In the genomic region with DNA sequence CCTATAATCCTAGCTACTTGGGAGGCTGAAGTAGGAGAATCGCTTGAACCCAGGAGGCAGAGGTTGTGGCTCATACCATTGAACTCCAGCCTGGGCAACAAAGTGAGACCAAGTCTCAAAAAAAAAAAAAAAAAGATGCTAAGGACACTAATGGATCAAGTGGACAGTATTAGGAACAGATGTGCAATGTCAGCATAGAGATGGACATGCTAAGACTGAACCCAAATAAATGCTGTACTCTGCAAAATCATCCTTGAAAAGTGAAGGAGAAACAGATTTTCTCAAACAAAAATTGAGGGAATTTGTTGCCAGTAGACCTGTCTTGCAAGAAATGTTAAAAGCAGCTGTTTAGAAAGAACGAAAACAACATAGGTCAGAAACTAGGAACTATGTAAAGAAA, we compare ENCODE assay signal across 34 cellular contexts.
DNase-seq lines count a peak whose midpoint lies in the region; ATAC-seq, FAIRE-seq and TF ChIP-seq lines count a peak whose summit lies in the region.
"Had no signal": no experiment of that assay in that cellular context is flagged by ENCODE, and none has a peak within 500 bp of the region (broad histone marks: within the 10 kb centered on the region; RNA-seq: fewer than 3 reads in every experiment).

No MANE protein-coding gene starts in this region.

- H2AK9ac ChIP-seq in IMR-90 (replicated peaks; ENCODE audit: low read depth, low read length, poor library complexity): no peak overlapping the region

- H3K9me1 ChIP-seq in IMR-90 (ENCODE audit: insufficient read depth, low read length) (no peaks in the 10 kb centered on the region), K562 (ENCODE audit: control insufficient read depth, insufficient read depth, low read length) (no peaks in the 10 kb centered on the region)

- H3K4me2 ChIP-seq in HepG2 (ENCODE audit: low read depth, low read length): no peak overlapping the region
- no peak overlapping the region for H3K4me2 ChIP-seq in A549
- no peak overlapping the region for H3K4me2 ChIP-seq in IMR-90 (ENCODE audit: low read depth, low read length)
- no peak overlapping the region for H3K4me2 ChIP-seq in K562 (ENCODE audit: insufficient read depth, low read length)
- H3K4me2 ChIP-seq: BLaER1; BLaER1 treated with 17β-estradiol and CSF1 and Interleukin-3, amounts not matched to agents 10 nM and 100 nM had no signal

- H3K56ac ChIP-seq in IMR-90 (ENCODE audit: extremely low read depth, insufficient read depth, low read length): no peak overlapping the region

- no peak overlapping the region for H3K18ac ChIP-seq in IMR-90 (ENCODE audit: low read depth, low read length)

- no peaks in the 10 kb centered on the region for H3K27me3 ChIP-seq in HepG2 (ENCODE audit: control insufficient read depth in 1 of 2, insufficient read depth in 2 of 2, low read length in 2 of 2)
- H3K27me3 ChIP-seq in right lobe of liver: no peaks in the 10 kb centered on the region
- no peaks in the 10 kb centered on the region for H3K27me3 ChIP-seq in IMR-90 (ENCODE audit: control insufficient read depth, insufficient read depth, low read length)
- peaks cover 0 to 15% of the 10 kb centered on the region in 2 experiments; a peak in 3 of 5 replicates for H3K27me3 ChIP-seq in K562 (ENCODE audit: control insufficient read depth in 2 of 2, insufficient read depth in 2 of 2, low read length in 2 of 2)
- no peaks in the 10 kb centered on the region for H3K27me3 ChIP-seq in colonic mucosa
- H3K27me3 ChIP-seq: BE2C; BLaER1; BLaER1 treated with 17β-estradiol and CSF1 and Interleukin-3, amounts not matched to agents 10 nM and 100 nM had no signal

- H3K27ac ChIP-seq in HepG2 (ENCODE audit: extremely low read length, insufficient read depth, low read length): no peak overlapping the region
- no peak overlapping the region for H3K27ac ChIP-seq in right lobe of liver
- no peak overlapping the region for H3K27ac ChIP-seq in A549
- no peak overlapping the region for H3K27ac ChIP-seq in IMR-90 (ENCODE audit: insufficient read depth, low read length)
- H3K27ac ChIP-seq in K562 (ENCODE audit: extremely low read depth, low read depth, low read length): no peak overlapping the region
- H3K27ac ChIP-seq in colonic mucosa: no peak overlapping the region
- H3K27ac ChIP-seq: 22Rv1; BLaER1; BLaER1 treated with 17β-estradiol and CSF1 and Interleukin-3, amounts not matched to agents 10 nM and 100 nM; C4-2B had no signal

- H4K91ac ChIP-seq in IMR-90 (ENCODE audit: insufficient read depth, low read depth, low read length): no peak overlapping the region

- H4K20me1 ChIP-seq in HepG2 (ENCODE audit: insufficient read depth, low read length) (no peaks in the 10 kb centered on the region), IMR-90 (ENCODE audit: insufficient read depth, low read length) (no peaks in the 10 kb centered on the region), K562 (replicated peaks; ENCODE audit: control insufficient read depth, insufficient read depth, low read length) (no peaks in the 10 kb centered on the region)
- H4K20me1 ChIP-seq: BLaER1; BLaER1 treated with 17β-estradiol and CSF1 and Interleukin-3, amounts not matched to agents 10 nM and 100 nM had no signal

- H2AK5ac ChIP-seq in IMR-90 (ENCODE audit: low read depth, low read length): no peak overlapping the region

- no peak overlapping the region for H3K9ac ChIP-seq in HepG2 (ENCODE audit: insufficient read depth, low read depth, low read length)
- no peak overlapping the region for H3K9ac ChIP-seq in IMR-90 (ENCODE audit: low read depth, low read length)
- no peak overlapping the region for H3K9ac ChIP-seq in K562 (ENCODE audit: insufficient read depth in 1 of 2, low read depth in 2 of 2, low read length in 2 of 2)
- no peak overlapping the region for H3K9ac ChIP-seq in colonic mucosa (ENCODE audit: low read depth in 2 of 2, low read length in 2 of 2)
- H3K9ac ChIP-seq: BLaER1; BLaER1 treated with 17β-estradiol and CSF1 and Interleukin-3, amounts not matched to agents 10 nM and 100 nM had no signal

- TF ChIP-seq RAD21 in HepG2 (CRISPR knock-in tag; IDR thresholded peaks at IDR 0.05): no peak
- no peak for TF ChIP-seq RAD21 in A549 (conservative IDR thresholded peaks at IDR 0.05 in 1 of 2, IDR thresholded peaks at IDR 0.05 in 1 of 2)
- TF ChIP-seq RAD21 in IMR-90 (IDR thresholded peaks at IDR 0.05; ENCODE audit: low read length): no peak
- TF ChIP-seq RAD21 in K562 (CRISPR knock-in tag; conservative IDR thresholded peaks at IDR 0.05 in 1 of 2, IDR thresholded peaks at IDR 0.05 in 1 of 2): no peak

- intact Hi-C loops in HepG2 (cut with micrococcal nuclease; ENCODE audit: unreplicated experiment) (no loop called here), right lobe of liver (cut with DNase I) (no loop called here), IMR-90 (cut with micrococcal nuclease) (no loop called here), K562 (cut with micrococcal nuclease) (no loop called here), colonic mucosa (cut with DNase I) (no loop called here)

- H2AFZ ChIP-seq in HepG2 (ENCODE audit: low read length) (no peak overlapping the region), IMR-90 (replicated peaks; ENCODE audit: low read length, poor library complexity) (no peak overlapping the region), K562 (ENCODE audit: low read depth, low read length) (no peak overlapping the region)

- ATAC-seq in HepG2 (no peak), right lobe of liver (no peak), A549 (no peak), IMR-90 (ENCODE audit: low read depth) (no peak), K562 (no peak), GM21381 (IDR thresholded peaks at IDR 0.05; ENCODE audit: unreplicated experiment) (no peak)
- ATAC-seq: CD8-positive, alpha-beta T cell had no signal

- no peak overlapping the region for H2BK120ac ChIP-seq in IMR-90 (ENCODE audit: low read depth, low read length)

- 75% methylated on average over 2 of the region's 2 CpGs for WGBS in HepG2 (ENCODE audit: low lambda C conversion rate)
- WGBS in right lobe of liver (ENCODE audit: insufficient coverage, low coverage, low lambda C conversion rate, missing lambda C conversion rate): 90% methylated on average over 2 of the region's 2 CpGs
- WGBS in A549 (ENCODE audit: missing lambda C conversion rate): 38% methylated on average over 2 of the region's 2 CpGs
- WGBS in IMR-90 (ENCODE audit: extremely low coverage in 2 of 2, insufficient read length in 1 of 2), 2 experiments: 40% methylated on average over 1 of the region's 2 CpGs; no CpG with 5 or more reads in 1 of the 2 experiments
- 0% methylated on average over 2 of the region's 2 CpGs for WGBS in K562 (ENCODE audit: insufficient coverage, low coverage, missing lambda C conversion rate)

- TF ChIP-seq EP300 in HepG2 (IDR thresholded peaks at IDR 0.05; ENCODE audit: low read depth in 2 of 2, low read length in 2 of 2) (no peak), HepG2 (CRISPR knock-in tag; IDR thresholded peaks at IDR 0.05; ENCODE audit: borderline replicate concordance) (no peak), A549 (IDR thresholded peaks at IDR 0.05) (no peak), K562 (IDR thresholded peaks at IDR 0.05; ENCODE audit: low read length) (no peak)

- H3K9me3 ChIP-seq in HepG2 (ENCODE audit: low read length) (no peaks in the 10 kb centered on the region), right lobe of liver (no peaks in the 10 kb centered on the region), A549 (peaks cover 5% of the 10 kb centered on the region; the same call in 1 of the 3 replicates), IMR-90 (ENCODE audit: control insufficient read depth, insufficient read depth, low read length) (no peaks in the 10 kb centered on the region), K562 (replicated peaks; ENCODE audit: control insufficient read depth, insufficient read depth, low read depth, low read length) (no peaks in the 10 kb centered on the region), colonic mucosa (no peaks in the 10 kb centered on the region)
- H3K9me3 ChIP-seq: BE2C had no signal

- POLR2A ChIA-PET in HepG2 (lab: Yijun Ruan, JAX) (no interaction called here), A549 (lab: Yijun Ruan, JAX) (no interaction called here), IMR-90 (lab: Charles Lee; ENCODE audit: unreplicated experiment) (no interaction called here), K562 (lab: Yijun Ruan, JAX) (interaction anchor here (0.6 kb wide), 1 partner anchor 14 kb away, joined by 4 read pairs; no protein-coding TSS in a partner anchor)

- no peaks in the 10 kb centered on the region for H3K79me2 ChIP-seq in HepG2 (ENCODE audit: insufficient read depth, low read length)
- H3K79me2 ChIP-seq in K562 (ENCODE audit: control insufficient read depth, insufficient read depth, low read length): no peaks in the 10 kb centered on the region

- H2BK5ac ChIP-seq in IMR-90 (ENCODE audit: low read depth, low read length, poor library complexity, severe bottlenecking): no peak overlapping the region

- no peaks in the 10 kb centered on the region for H3K79me1 ChIP-seq in IMR-90 (ENCODE audit: low read depth in 1 of 2, low read length in 2 of 2)

- in situ Hi-C loops in HepG2 (cut with HindIII; ENCODE audit: extremely low pct_ligation_motif_present, low pct_unique_long_range_greater_than_20kb) (no loop called here), IMR-90 (cut with MboI; ENCODE audit: low sequenced_read_pairs) (no loop called here), K562 (cut with MboI) (no loop called here)

- DNase-seq in HepG2 (ENCODE audit: low spot score) (no peak), right lobe of liver (no peak), A549 (ENCODE audit: low read depth in 1 of 2, low spot score in 1 of 2) (no peak), IMR-90 (no peak), K562 (ENCODE audit: extremely low read depth in 1 of 4, low spot score in 3 of 4) (no peak), colonic mucosa (no peak), RPMI8226 (no peak)
- DNase-seq: 8988T; ACHN; AML-193; BE2C; C1 segment of cervical spinal cord; Caco-2; Calu3; CD4-positive, alpha-beta memory T cell; CD4-positive, alpha-beta T cell; CD4-positive, CD25-positive, alpha-beta regulatory T cell; CD8-positive, alpha-beta memory T cell; CD8-positive, alpha-beta T cell; COR-L47; DMS 273 treated with DMSO at 0.1 percent for 48 hours; DMS153; DMS53; DMS79; DMS79 treated with DMSO at 0.1 percent for 48 hours; DND-41; EL had no signal

- no peak overlapping the region for H3K23ac ChIP-seq in IMR-90 (ENCODE audit: low read depth, low read length)

- no peak for TF ChIP-seq POLR2A in HepG2 (IDR thresholded peaks at IDR 0.05; ENCODE audit: insufficient read depth in 1 of 2, low read depth in 2 of 2, low read length in 2 of 2)
- TF ChIP-seq POLR2A in right lobe of liver (IDR thresholded peaks at IDR 0.05): no peak
- TF ChIP-seq POLR2A in A549 (IDR thresholded peaks at IDR 0.05; ENCODE audit: low read length): no peak
- TF ChIP-seq POLR2A in IMR-90 (IDR thresholded peaks at IDR 0.05; ENCODE audit: low read depth, low read length): no peak
- TF ChIP-seq POLR2A in K562 (conservative IDR thresholded peaks at IDR 0.05): no peak

- no peak overlapping the region for H2BK15ac ChIP-seq in IMR-90 (ENCODE audit: low read depth, low read length)

- CTCF ChIA-PET in HepG2 (lab: Yijun Ruan, JAX; ENCODE audit: low intra/inter-chr PET ratio, low total read pairs) (no interaction called here), A549 (lab: Yijun Ruan, JAX) (no interaction called here), IMR-90 (lab: Yijun Ruan, JAX) (no interaction called here), K562 (lab: Yijun Ruan, JAX; ENCODE audit: low intra/inter-chr PET ratio) (no interaction called here)

- FAIRE-seq in HepG2 (lab: Jason Lieb, UNC) (no peak), A549 (lab: Jason Lieb, UNC) (no peak), K562 (lab: Jason Lieb, UNC) (no peak)
- FAIRE-seq: A204.1, D721Med had no signal

- no peaks in the 10 kb centered on the region for H3K36me3 ChIP-seq in HepG2 (replicated peaks in 1 of 2; ENCODE audit: control insufficient read depth in 1 of 2, insufficient read depth in 2 of 2, low read length in 2 of 2)
- no peaks in the 10 kb centered on the region for H3K36me3 ChIP-seq in right lobe of liver
- H3K36me3 ChIP-seq in IMR-90 (ENCODE audit: control insufficient read depth, insufficient read depth, low read length): no peaks in the 10 kb centered on the region
- no peaks in the 10 kb centered on the region for H3K36me3 ChIP-seq in K562 (ENCODE audit: control insufficient read depth, insufficient read depth, low read length)
- H3K36me3 ChIP-seq in colonic mucosa: no peaks in the 10 kb centered on the region
- H3K36me3 ChIP-seq: BE2C; BLaER1; BLaER1 treated with 17β-estradiol and CSF1 and Interleukin-3, amounts not matched to agents 10 nM and 100 nM had no signal

- H2BK20ac ChIP-seq in IMR-90 (ENCODE audit: low read depth, low read length): no peak overlapping the region

- BruUV-seq in HepG2 (replicated peaks; lab: Mats Ljungman, UMichigan) (no TSS peak), IMR-90 (replicated peaks; lab: Mats Ljungman, UMichigan) (no TSS peak), K562 (replicated peaks; lab: Mats Ljungman, UMichigan) (no TSS peak)

- H4K5ac ChIP-seq in IMR-90 (ENCODE audit: low read depth, low read length): no peak overlapping the region

- H3K4me1 ChIP-seq in HepG2 (ENCODE audit: insufficient read depth, low read length) (peaks cover 17% of the 10 kb centered on the region), right lobe of liver (peaks cover 0 to 8% (median 0%) of the 10 kb centered on the region in 4 donors), A549 (no peaks in the 10 kb centered on the region), IMR-90 (ENCODE audit: control insufficient read depth, insufficient read depth, low read length) (no peaks in the 10 kb centered on the region), K562 (replicated peaks in 1 of 2; ENCODE audit: control insufficient read depth in 2 of 2, insufficient read depth in 2 of 2, low read length in 2 of 2) (peaks cover 0 to 4% of the 10 kb centered on the region in 2 experiments; a peak in 2 of 5 replicates), colonic mucosa (no peaks in the 10 kb centered on the region)
- H3K4me1 ChIP-seq: BE2C, Caco-2 had no signal

- H3K4ac ChIP-seq in IMR-90 (ENCODE audit: low read depth, low read length): no peak overlapping the region

- no peak overlapping the region for H4K8ac ChIP-seq in IMR-90 (ENCODE audit: low read depth in 2 of 2, low read length in 2 of 2)

- no peak overlapping the region for H3K4me3 ChIP-seq in HepG2 (replicated peaks in 1 of 3; ENCODE audit: insufficient read depth in 1 of 3, low read depth in 2 of 3, low read length in 3 of 3)
- H3K4me3 ChIP-seq in right lobe of liver: no peak overlapping the region
- H3K4me3 ChIP-seq in A549: no peak overlapping the region
- no peak overlapping the region for H3K4me3 ChIP-seq in IMR-90 (ENCODE audit: insufficient read depth, low read depth, low read length)
- H3K4me3 ChIP-seq in K562: no peak overlapping the region
- H3K4me3 ChIP-seq in colonic mucosa: no peak overlapping the region
- H3K4me3 ChIP-seq: BLaER1; BLaER1 treated with 17β-estradiol and CSF1 and Interleukin-3, amounts not matched to agents 10 nM and 100 nM had no signal

- dilution Hi-C loops in IMR-90 (cut with HindIII; ENCODE audit: low sequenced_read_pairs, unreplicated experiment): no loop called here

- TF ChIP-seq CTCF in HepG2 (CRISPR knock-in tag; IDR thresholded peaks at IDR 0.05) (no peak), right lobe of liver (IDR thresholded peaks at IDR 0.05) (no peak), A549 (IDR thresholded peaks at IDR 0.05) (no peak), IMR-90 (conservative IDR thresholded peaks at IDR 0.05; ENCODE audit: low read depth, low read length) (no peak), K562 (IDR thresholded peaks at IDR 0.05 in 2 of 3, conservative IDR thresholded peaks at IDR 0.05 in 1 of 3; ENCODE audit: insufficient read depth in 2 of 3, low read depth in 1 of 3, low read length in 3 of 3) (no peak), colonic mucosa (IDR thresholded peaks at IDR 0.05) (no peak)

- no peak overlapping the region for H3K14ac ChIP-seq in IMR-90 (replicated peaks; ENCODE audit: low read depth, low read length)
